ENCODE assay signal across 12 cellular contexts in the genomic region with DNA sequence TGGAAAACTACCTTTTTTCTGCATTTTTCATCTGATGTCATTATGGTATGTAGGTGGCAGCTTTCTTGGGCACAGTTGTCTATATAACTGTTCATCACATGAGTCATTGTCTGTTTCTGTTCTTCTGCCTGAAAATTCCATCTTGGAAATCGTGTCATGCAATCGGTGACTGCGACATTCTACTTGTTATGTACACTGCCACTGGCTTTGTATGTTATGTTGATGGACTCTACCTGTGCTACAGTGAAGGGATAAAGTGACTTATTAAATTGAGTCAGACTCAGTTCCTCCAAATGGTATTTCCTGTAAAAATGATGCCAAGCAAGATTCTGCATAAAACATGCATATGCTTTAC. TPM values are rescaled to one million over a fixed set of nuclear protein-coding genes. Genes with fewer than 3 reads are reported as not detected.
DNase-seq lines count a peak whose midpoint lies in the region; ATAC-seq and TF ChIP-seq lines count a peak whose summit lies in the region.
"Had no signal": no experiment of that assay in that cellular context is flagged by ENCODE, and none has a peak within 500 bp of the region (broad histone marks: within the 10 kb centered on the region; RNA-seq: fewer than 3 reads in every experiment).

No MANE protein-coding gene starts in this region.

- peaks cover 7% of the 10 kb centered on the region; the same call in 1 of the 2 replicates for H3F3A ChIP-seq in Loucy (ENCODE audit: low read depth)

- POLR2A ChIA-PET in CD4-positive, alpha-beta T cell (lab: Charles Lee): interaction anchor here (0.6 to 10.9 kb wide), 17 partner anchors 8 to 342 kb away, joined by 3 to 304 read pairs (median 5); a partner anchor contains a TSS

- H3K4me3 Mint-ChIP-seq in CD4-positive, alpha-beta T cell: peak overlapping the region; percentile 83
- H3K4me3 Mint-ChIP-seq in central memory CD8-positive, alpha-beta T cell: peak overlapping the region; percentile 80

- no peaks in the 10 kb centered on the region for H3K27me3 ChIP-seq in CD4-positive, alpha-beta T cell (ENCODE audit: control insufficient read depth, insufficient read depth, low read length)
- H3K27me3 ChIP-seq in Loucy (ENCODE audit: insufficient read depth, low read length, poor library complexity, severe bottlenecking) (no peaks in the 10 kb centered on the region), sigmoid colon (no peaks in the 10 kb centered on the region)

- no peaks in the 10 kb centered on the region for H4K20me1 ChIP-seq in Loucy (ENCODE audit: insufficient read depth, low read length, poor library complexity, severe bottlenecking)

- H3K9ac ChIP-seq in Loucy (ENCODE audit: low read depth, low read length, poor library complexity, severe bottlenecking): peak overlapping the region; percentile 20

- TF ChIP-seq POLR2A in sigmoid colon (IDR thresholded peaks at IDR 0.05): no peak

- TF ChIP-seq EP300 in sigmoid colon (IDR thresholded peaks at IDR 0.05): no peak

- no peaks in the 10 kb centered on the region for H3K9me2 ChIP-seq in Loucy (replicated peaks; ENCODE audit: low read depth, low read length)

- peaks cover 87% of the 10 kb centered on the region for H3K79me2 ChIP-seq in Loucy (ENCODE audit: insufficient read depth, low read length)

- TF ChIP-seq CTCF in CD4-positive, alpha-beta T cell (IDR thresholded peaks at IDR 0.05): no peak
- no peak for TF ChIP-seq CTCF in Loucy (conservative IDR thresholded peaks at IDR 0.05; ENCODE audit: low read length)
- TF ChIP-seq CTCF in sigmoid colon (IDR thresholded peaks at IDR 0.05): no peak

- H3K9me3 Mint-ChIP-seq in CD4-positive, alpha-beta T cell: no peaks in the 10 kb centered on the region
- H3K9me3 Mint-ChIP-seq in central memory CD8-positive, alpha-beta T cell: no peaks in the 10 kb centered on the region

- peak overlapping the region; percentile 66 for H3K4me2 ChIP-seq in Loucy (ENCODE audit: low read depth, low read length, poor library complexity, severe bottlenecking)

- no peaks in the 10 kb centered on the region for H3K27me3 Mint-ChIP-seq in CD4-positive, alpha-beta T cell
- no peaks in the 10 kb centered on the region for H3K27me3 Mint-ChIP-seq in central memory CD8-positive, alpha-beta T cell

- CTCF ChIA-PET in CD4-positive, alpha-beta T cell (lab: Charles Lee): interaction anchor here (0.6 to 4.5 kb wide), 10 partner anchors 11 to 229 kb away, joined by 3 to 34 read pairs (median 4); no protein-coding TSS in a partner anchor

- H3K4me1 ChIP-seq in Loucy (ENCODE audit: insufficient read depth, low read length, poor library complexity, severe bottlenecking) (peaks cover 71% of the 10 kb centered on the region), sigmoid colon (peaks cover 0 to 38% (median 27%) of the 10 kb centered on the region in 4 donors)

- H3K9me3 ChIP-seq in CD4-positive, alpha-beta T cell (ENCODE audit: control insufficient read depth, low read length): no peaks in the 10 kb centered on the region
- no peaks in the 10 kb centered on the region for H3K9me3 ChIP-seq in Loucy (ENCODE audit: insufficient read depth, low read depth, low read length)
- no peaks in the 10 kb centered on the region for H3K9me3 ChIP-seq in sigmoid colon

- no peaks in the 10 kb centered on the region for H3K36me3 ChIP-seq in Loucy (ENCODE audit: insufficient read depth, low read length)
- no peaks in the 10 kb centered on the region for H3K36me3 ChIP-seq in sigmoid colon

- intact Hi-C loops in CD4-positive, alpha-beta T cell (cut with DNase I, micrococcal nuclease): loop anchor here in 1 of 2 experiments (10.0 kb wide), 1 partner anchor 127 kb away; a partner anchor contains a TSS
- intact Hi-C loops in sigmoid colon (cut with DNase I): no loop called here

- no peak for DNase-seq in CD4-positive, alpha-beta T cell
- DNase-seq in central memory CD8-positive, alpha-beta T cell (ENCODE audit: low spot score in 2 of 2): no peak
- DNase-seq in sigmoid colon (no peak), SHP77 (lab: John Stamatoyannopoulos, UW) (no peak), inferior parietal cortex (ENCODE audit: extremely low spot score) (no peak), SIG-M5 (lab: John Stamatoyannopoulos, UW) (no peak)
- DNase-seq in activated CD4-positive, CD25-positive, alpha-beta regulatory T cell treated with anti-CD3 and anti-CD28 coated beads, Interleukin-2, amount 50 U/mL, for 72 hours: no peak
- DNase-seq: dermis blood vessel endothelial cell, NCI-H1930 had no signal

- peaks cover 76% of the 10 kb centered on the region for H3K36me3 Mint-ChIP-seq in CD4-positive, alpha-beta T cell (ENCODE audit: low read depth)
- peaks cover 38% of the 10 kb centered on the region for H3K36me3 Mint-ChIP-seq in central memory CD8-positive, alpha-beta T cell (ENCODE audit: insufficient read depth)

- H3K27ac ChIP-seq in CD4-positive, alpha-beta T cell (ENCODE audit: low read depth, low read length): peak overlapping the region; percentile 95
- H3K27ac ChIP-seq in sigmoid colon: peak overlapping the region; percentile 28 to 74 (median 62)
- H3K27ac ChIP-seq: RWPE1 had no signal

- H3K4me1 Mint-ChIP-seq in CD4-positive, alpha-beta T cell (ENCODE audit: low read depth): peaks cover 84% of the 10 kb centered on the region
- peaks cover 74% of the 10 kb centered on the region for H3K4me1 Mint-ChIP-seq in central memory CD8-positive, alpha-beta T cell

- peak overlapping the region; percentile 96 for H3K27ac Mint-ChIP-seq in CD4-positive, alpha-beta T cell
- peak overlapping the region; percentile 75 for H3K27ac Mint-ChIP-seq in central memory CD8-positive, alpha-beta T cell (ENCODE audit: low read depth)

- no peak for ATAC-seq in CD4-positive, alpha-beta T cell (ENCODE audit: poor library complexity)
- ATAC-seq in central memory CD8-positive, alpha-beta T cell (replicated peaks; ENCODE audit: extremely low read depth, poor library complexity, severe bottlenecking): no peak
- ATAC-seq: HCT116 had no signal

- 79 to 92% methylated on average over 3 of the region's 3 CpGs for WGBS in sigmoid colon, 2 donors

- H3K4me3 ChIP-seq in Loucy (ENCODE audit: low read length, poor library complexity, severe bottlenecking) (peak overlapping the region; percentile 57), sigmoid colon (no peak overlapping the region)

- no peak overlapping the region for H2AFZ ChIP-seq in Loucy (ENCODE audit: low read length)

RNA-seq across cellular contexts. Expression of a gene that starts 8.6 kb away (rescaled TPM):
- total RNA-seq in CD4-positive, alpha-beta T cell: 100 to 1,000 TPM; 214 to 216 TPM
- 10 to 100 TPM; 20.5 to 28.5 (median 25.5) TPM for total RNA-seq in sigmoid colon
- 100 to 1,000 TPM in 1 of 3 donors, 10 to 100 TPM in 2; 22.8 to 113 (median 24.3) TPM for polyA plus RNA-seq in sigmoid colon

Comparison
In these comparisons a context has a peak if more than half of its experiments do, and no peak if none do; other contexts are left out.
1. RNA of a gene that starts 8.6 kb away (total RNA-seq): 214 to 216 TPM in CD4-positive, alpha-beta T cell; 20.5 to 28.5 TPM in sigmoid colon; every median in the first group is over 4 times any median in the second.